10 cellular contexts compared by ENCODE assay signal in the genomic region with DNA sequence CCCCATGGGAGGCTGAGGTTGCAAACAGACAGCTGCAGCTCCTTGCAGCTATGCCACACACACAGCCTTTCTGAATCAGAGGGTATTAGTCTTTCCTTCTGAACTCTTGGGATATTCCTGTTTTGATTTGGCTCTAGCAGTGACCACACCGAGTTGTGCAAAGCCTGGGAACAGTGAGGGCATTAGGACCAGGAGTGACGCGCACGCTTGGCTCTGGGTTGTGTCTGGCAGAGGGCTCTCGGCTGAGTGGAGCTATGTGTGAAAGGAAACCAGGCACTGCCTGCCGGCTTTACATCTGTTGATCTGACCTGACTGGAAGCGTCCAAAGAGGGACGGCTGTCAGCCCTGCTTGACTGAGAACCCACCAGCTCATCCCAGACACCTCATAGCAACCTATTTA. TPM values are rescaled to one million over a fixed set of nuclear protein-coding genes. Genes with fewer than 3 reads are reported as not detected.
DNase-seq lines count a peak whose midpoint lies in the region; ATAC-seq, FAIRE-seq and TF ChIP-seq lines count a peak whose summit lies in the region.
"Had no signal": no experiment of that assay in that cellular context is flagged by ENCODE, and none has a peak within 500 bp of the region (broad histone marks: within the 10 kb centered on the region; RNA-seq: fewer than 3 reads in every experiment).

TSS of gene GALNT15 (plus strand) at position 292 of the 400 bp plus-strand sequence. CDS start 472 bp downstream, outside the sequence.

- no peak within 1 kb of the TSS for H3K4me3 Mint-ChIP-seq in naive thymus-derived CD8-positive, alpha-beta T cell
- H3K4me3 Mint-ChIP-seq: activated naive CD8-positive, alpha-beta T cell treated with anti-CD3 and anti-CD28 coated beads, Interleukin-2, amount 10 ng/mL, durations not matched to agents 7 days and 5 days had no signal

- H3K27me3 ChIP-seq in breast epithelium (no peaks in the 10 kb centered on the region), skeletal muscle tissue (ENCODE audit: control insufficient read depth in 3 of 3, insufficient read depth in 3 of 3, low read length in 3 of 3) (no peaks in the 10 kb centered on the region)

- H3K27me3 Mint-ChIP-seq in naive thymus-derived CD8-positive, alpha-beta T cell, result peaks cover 13 to 39% (median 15%) of the 10 kb centered on the region in 5 donors
- H3K27me3 Mint-ChIP-seq: activated naive CD8-positive, alpha-beta T cell treated with anti-CD3 and anti-CD28 coated beads, Interleukin-2, amount 10 ng/mL, durations not matched to agents 7 days and 5 days had no signal

- H3K36me3 ChIP-seq in breast epithelium (no peaks in the 10 kb centered on the region), skeletal muscle tissue (ENCODE audit: control insufficient read depth in 3 of 3, insufficient read depth in 3 of 3, low read length in 3 of 3) (no peaks in the 10 kb centered on the region)

- TF ChIP-seq POLR2A in H54 (IDR thresholded peaks at IDR 0.05; ENCODE audit: low read depth, low read length) (no peak), breast epithelium (IDR thresholded peaks at IDR 0.05) (peak; percentile 35)

- peak within 1 kb of the TSS; percentile 47 to 68 (median 49) for H3K9ac ChIP-seq in skeletal muscle tissue (ENCODE audit: low read depth in 1 of 3, low read length in 3 of 3)

- H3K27ac Mint-ChIP-seq in naive thymus-derived CD8-positive, alpha-beta T cell, result peak within 1 kb of the TSS in 2 of 10 donors; percentile 4 to 25
- H3K27ac Mint-ChIP-seq: activated naive CD8-positive, alpha-beta T cell treated with anti-CD3 and anti-CD28 coated beads, Interleukin-2, amount 10 ng/mL, durations not matched to agents 7 days and 5 days had no signal

- H3K27ac ChIP-seq in breast epithelium (peak within 1 kb of the TSS; percentile 56 to 84), skeletal muscle tissue (ENCODE audit: low read depth, low read length) (peak within 1 kb of the TSS; percentile 63)

- FAIRE-seq in H54 (lab: Jason Lieb, UNC), result no peak
- FAIRE-seq: GM18507 had no signal

- ATAC-seq in HG02852 (IDR thresholded peaks at IDR 0.05; ENCODE audit: unreplicated experiment), result no peak
- ATAC-seq in naive thymus-derived CD8-positive, alpha-beta T cell, result no peak

- peaks cover 5 to 9% (median 6%) of the 10 kb centered on the region in 4 donors for H3K4me1 Mint-ChIP-seq in naive thymus-derived CD8-positive, alpha-beta T cell

- H3K9me3 Mint-ChIP-seq in naive thymus-derived CD8-positive, alpha-beta T cell, result peaks cover 0 to 4% (median 3%) of the 10 kb centered on the region in 9 donors

- intact Hi-C loops in breast epithelium (cut with DNase I; ENCODE audit: low total_unique reads), result no loop called here

- H3K9me3 ChIP-seq in breast epithelium (no peaks in the 10 kb centered on the region), skeletal muscle tissue (ENCODE audit: control insufficient read depth in 3 of 3, low read length in 3 of 3) (no peaks in the 10 kb centered on the region)

- peaks cover 0 to 5% (median 0%) of the 10 kb centered on the region in 3 donors for H3K36me3 Mint-ChIP-seq in naive thymus-derived CD8-positive, alpha-beta T cell
- H3K36me3 Mint-ChIP-seq: activated naive CD8-positive, alpha-beta T cell treated with anti-CD3 and anti-CD28 coated beads, Interleukin-2, amount 10 ng/mL, durations not matched to agents 7 days and 5 days had no signal

- H3K4me1 ChIP-seq in breast epithelium (peaks cover 5 to 9% of the 10 kb centered on the region in 2 donors), skeletal muscle tissue (ENCODE audit: control insufficient read depth in 3 of 3, insufficient read depth in 3 of 3, low read length in 3 of 3) (peaks cover 35 to 55% (median 37%) of the 10 kb centered on the region in 3 donors)

- POLR2A ChIA-PET in naive thymus-derived CD8-positive, alpha-beta T cell (lab: Charles Lee), result no interaction called here

- DNase-seq in H54 (ENCODE audit: insufficient read length, low spot score) (peak; percentile 34), breast epithelium (ENCODE audit: low spot score in 2 of 2) (peak; percentile 75 to 82), iPS-NIHi7 (ENCODE audit: extremely low spot score) (peak; percentile 26), T-helper 2 cell (no peak)
- DNase-seq in activated CD4-positive, CD25-positive, alpha-beta regulatory T cell (lab: John Stamatoyannopoulos, UW), result no peak
- DNase-seq in naive thymus-derived CD8-positive, alpha-beta T cell, result no peak
- DNase-seq: activated naive CD8-positive, alpha-beta T cell treated with anti-CD3 and anti-CD28 coated beads, Interleukin-2, amount 10 ng/mL, durations not matched to agents 7 days and 5 days had no signal

- H3K4me3 ChIP-seq in breast epithelium (peak within 1 kb of the TSS; percentile 43 to 71 (median 69)), skeletal muscle tissue (ENCODE audit: low read length in 3 of 3) (peak within 1 kb of the TSS; percentile 57 to 61 (median 58))

- no peak for TF ChIP-seq CTCF in breast epithelium (IDR thresholded peaks at IDR 0.05)

RNA-seq across cellular contexts. Expression of gene GALNT15, which starts in this region (rescaled TPM):
- total RNA-seq in breast epithelium (100 to 1,000 TPM in 2 of 3 donors, 10 to 100 TPM in 1; 68.5 to 492 (median 215) TPM), skeletal muscle tissue (3.7 TPM)
- total RNA-seq in naive thymus-derived CD8-positive, alpha-beta T cell, result not detected
- polyA plus RNA-seq in naive thymus-derived CD8-positive, alpha-beta T cell, result not detected
- total RNA-seq: activated naive CD8-positive, alpha-beta T cell treated with anti-CD3 and anti-CD28 coated beads, Interleukin-2, amount 10 ng/mL, durations not matched to agents 7 days and 5 days had no signal

Comparison
In these comparisons a context has a peak if more than half of its experiments do, and no peak if none do; other contexts are left out.
1. RNA of gene GALNT15 (total RNA-seq): 68.5 to 492 TPM in breast epithelium; 3.7 TPM in skeletal muscle tissue (single experiment) and not detected in naive thymus-derived CD8-positive, alpha-beta T cell; every median in the first group is over 10 times any median in the second.
2. DNase-seq: peak in H54 (single experiment), breast epithelium (2 of 2) and iPS-NIHi7 (single experiment); none in activated CD4-positive, CD25-positive, alpha-beta regulatory T cell (0 of 4), T-helper 2 cell (0 of 5) and naive thymus-derived CD8-positive, alpha-beta T cell (0 of 10).